Comparison of ENCODE assay signal across 19 cellular contexts in genomic region chr4:62676962-62677361, GRCh38.
DNase-seq lines count a peak whose midpoint lies in the region; ATAC-seq and TF ChIP-seq lines count a peak whose summit lies in the region.
"Had no signal": no experiment of that assay in that cellular context is flagged by ENCODE, and none has a peak within 500 bp of the region (broad histone marks: within the 10 kb centered on the region; RNA-seq: fewer than 3 reads in every experiment).

No MANE protein-coding gene starts in this region.

- no peaks in the 10 kb centered on the region for H3K36me3 Mint-ChIP-seq in MCF 10A (ENCODE audit: insufficient read depth, unreplicated experiment)
- H3K36me3 Mint-ChIP-seq: CD4-positive, CD25-positive, alpha-beta regulatory T cell; CD8-positive, alpha-beta T cell had no signal

- H2BK5ac ChIP-seq in trophoblast cell (ENCODE audit: low read depth, low read length, poor library complexity) = no peak overlapping the region

- H2BK120ac ChIP-seq in trophoblast cell (ENCODE audit: insufficient read depth, low read length, poor library complexity) = no peak overlapping the region

- H3K23ac ChIP-seq in trophoblast cell (ENCODE audit: low read length) = no peak overlapping the region

- H3K4me3 Mint-ChIP-seq in MCF 10A (ENCODE audit: unreplicated experiment) = no peak overlapping the region
- H3K4me3 Mint-ChIP-seq: B cell; CD4-positive, CD25-positive, alpha-beta regulatory T cell; CD8-positive, alpha-beta T cell; H9 had no signal

- no peak overlapping the region for H4K12ac ChIP-seq in trophoblast cell (ENCODE audit: low read depth, low read length)

- no peak overlapping the region for H3K4me3 ChIP-seq in mammary epithelial cell (replicated peaks in 1 of 3; ENCODE audit: insufficient read depth in 1 of 3, low read depth in 2 of 3, low read length in 3 of 3)
- no peak overlapping the region for H3K4me3 ChIP-seq in trophoblast cell (ENCODE audit: low read depth, low read length)
- H3K4me3 ChIP-seq: BLaER1, GM23248 had no signal

- no peak overlapping the region for H4K91ac ChIP-seq in trophoblast cell (ENCODE audit: low read depth, low read length)

- H2AFZ ChIP-seq in mammary epithelial cell (ENCODE audit: low read depth, low read length) (no peak overlapping the region), trophoblast cell (ENCODE audit: insufficient read depth, low read length, poor library complexity) (no peak overlapping the region)
- H2AFZ ChIP-seq: GM23248 had no signal

- no peaks in the 10 kb centered on the region for H3K36me3 ChIP-seq in mammary epithelial cell (ENCODE audit: insufficient read depth, low read length)
- H3K36me3 ChIP-seq in trophoblast cell (ENCODE audit: control insufficient read depth in 1 of 2, insufficient read depth in 2 of 2, low read length in 2 of 2) = no peaks in the 10 kb centered on the region
- H3K36me3 ChIP-seq: BLaER1 had no signal

- no peaks in the 10 kb centered on the region for H3K79me1 ChIP-seq in trophoblast cell (ENCODE audit: low read length)

- H3K9me3 ChIP-seq in mammary epithelial cell (replicated peaks; ENCODE audit: insufficient read depth, low read length) = peaks cover 2% of the 10 kb centered on the region
- H3K9me3 ChIP-seq in trophoblast cell (ENCODE audit: insufficient read depth, low read depth, low read length) = no peaks in the 10 kb centered on the region
- H3K9me3 ChIP-seq: BLaER1, Caco-2 had no signal

- H3K79me2 ChIP-seq in mammary epithelial cell (ENCODE audit: insufficient read depth, low read length) (no peaks in the 10 kb centered on the region), trophoblast cell (ENCODE audit: control insufficient read depth, insufficient read depth, low read length, poor library complexity) (no peaks in the 10 kb centered on the region)

- no peak overlapping the region for H2BK12ac ChIP-seq in trophoblast cell (ENCODE audit: low read length)

- H3K4ac ChIP-seq in trophoblast cell (ENCODE audit: low read depth, low read length) = no peak overlapping the region

- H3K9ac ChIP-seq in mammary epithelial cell (ENCODE audit: insufficient read depth, low read length) (no peak overlapping the region), trophoblast cell (ENCODE audit: low read length) (no peak overlapping the region)
- H3K9ac ChIP-seq: BLaER1, GM23248 had no signal

- H4K8ac ChIP-seq in trophoblast cell (ENCODE audit: low read depth, low read length) = no peak overlapping the region

- H3K4me1 Mint-ChIP-seq in MCF 10A (ENCODE audit: insufficient read depth, unreplicated experiment) = peaks cover 4% of the 10 kb centered on the region
- H3K4me1 Mint-ChIP-seq: B cell; CD4-positive, CD25-positive, alpha-beta regulatory T cell; H9 had no signal

- H3K4me2 ChIP-seq in mammary epithelial cell (ENCODE audit: insufficient read depth, low read depth, low read length) (no peak overlapping the region), trophoblast cell (ENCODE audit: low read length) (no peak overlapping the region)
- H3K4me2 ChIP-seq: BLaER1 had no signal

- WGBS in mammary epithelial cell (ENCODE audit: low coverage, missing lambda C conversion rate) = 53% methylated on average over 2 of the region's 2 CpGs
- no CpG with 5 or more reads among the region's 2 CpGs for WGBS in trophoblast cell (ENCODE audit: extremely low coverage, insufficient coverage, insufficient read length)

- in situ Hi-C loops in mammary epithelial cell (cut with MboI; ENCODE audit: low sequenced_read_pairs in 2 of 2) = no loop called here

- intact Hi-C loops in MCF 10A (cut with micrococcal nuclease) (no loop called here), mammary epithelial cell (cut with micrococcal nuclease) (no loop called here)

- peak; percentile 3 for DNase-seq in MCF 10A (ENCODE audit: unreplicated experiment)
- no peak for DNase-seq in mammary epithelial cell
- DNase-seq in NCI-H69 (lab: John Stamatoyannopoulos, UW) = peak; percentile 2
- peak; percentile 1 to 51 for DNase-seq in trophoblast cell
- no peak for DNase-seq in H4 (ENCODE audit: low spot score)
- DNase-seq in AG20443 (ENCODE audit: low spot score) = no peak
- DNase-seq: Caco-2; CD4-positive, CD25-positive, alpha-beta regulatory T cell; CD8-positive, alpha-beta T cell; DMS153; DMS79 treated with DMSO at 0.1 percent for 48 hours; GM23248; H9 had no signal

- peak; percentile 71 for ATAC-seq in esophagus mucosa
- no peak for ATAC-seq in HG03378 (IDR thresholded peaks at IDR 0.05; ENCODE audit: unreplicated experiment)
- ATAC-seq: CD8-positive, alpha-beta T cell; HCT116 had no signal

- no peak overlapping the region for H3K18ac ChIP-seq in trophoblast cell (ENCODE audit: low read length)

- H3K27ac ChIP-seq in mammary epithelial cell (ENCODE audit: insufficient read depth, low read depth, low read length) = no peak overlapping the region
- no peak overlapping the region for H3K27ac ChIP-seq in trophoblast cell (ENCODE audit: low read depth, low read length)
- H3K27ac ChIP-seq: BLaER1, C4-2B, GM23248 had no signal

- CTCF ChIA-PET in MCF 10A (lab: Yijun Ruan, JAX) (no interaction called here), mammary epithelial cell (lab: Charles Lee; ENCODE audit: low non-redundant PET) (no interaction called here)

- H3K4me1 ChIP-seq in mammary epithelial cell (ENCODE audit: insufficient read depth, low read length) (no peaks in the 10 kb centered on the region), trophoblast cell (ENCODE audit: control insufficient read depth in 1 of 2, insufficient read depth in 2 of 2, low read length in 2 of 2) (no peaks in the 10 kb centered on the region)
- H3K4me1 ChIP-seq: BLaER1, Caco-2 had no signal

- no peaks in the 10 kb centered on the region for H3K27me3 Mint-ChIP-seq in MCF 10A (ENCODE audit: insufficient read depth, unreplicated experiment)
- H3K27me3 Mint-ChIP-seq: B cell; CD4-positive, CD25-positive, alpha-beta regulatory T cell had no signal

- POLR2A ChIA-PET in MCF 10A (lab: Yijun Ruan, JAX) = no interaction called here

- dilution Hi-C loops in mammary epithelial cell (cut with HindIII; ENCODE audit: low sequenced_read_pairs) = no loop called here

- H3K27me3 ChIP-seq in mammary epithelial cell (ENCODE audit: insufficient read depth, low read length) (no peaks in the 10 kb centered on the region), trophoblast cell (ENCODE audit: insufficient read depth, low read length) (no peaks in the 10 kb centered on the region)
- H3K27me3 ChIP-seq: BLaER1 had no signal

- no peak overlapping the region for H3K14ac ChIP-seq in trophoblast cell (ENCODE audit: low read length)

- H3K9me3 Mint-ChIP-seq in MCF 10A (ENCODE audit: unreplicated experiment) = no peaks in the 10 kb centered on the region
- H3K9me3 Mint-ChIP-seq: H9 had no signal

- no peak overlapping the region for H2AK5ac ChIP-seq in trophoblast cell (ENCODE audit: low read length)

- no peak overlapping the region for H3K27ac Mint-ChIP-seq in MCF 10A (ENCODE audit: low read depth, unreplicated experiment)
- H3K27ac Mint-ChIP-seq: B cell; CD4-positive, CD25-positive, alpha-beta regulatory T cell; CD8-positive, alpha-beta T cell; H9 had no signal

- TF ChIP-seq CTCF in MCF 10A (IDR thresholded peaks at IDR 0.05; ENCODE audit: unreplicated experiment) (no peak), mammary epithelial cell (conservative IDR thresholded peaks at IDR 0.05 in 1 of 2, IDR thresholded peaks at IDR 0.05 in 1 of 2; ENCODE audit: extremely low read depth in 1 of 2, insufficient read depth in 1 of 2, low read depth in 1 of 2, low read length in 2 of 2) (no peak)

- no peaks in the 10 kb centered on the region for H4K20me1 ChIP-seq in mammary epithelial cell (ENCODE audit: insufficient read depth, low read length)
- H4K20me1 ChIP-seq: BLaER1 had no signal

- no TSS peak for BruUV-seq in MCF 10A (replicated peaks; lab: Mats Ljungman, UMichigan)
- BruUV-seq in mammary epithelial cell (replicated peaks; lab: Mats Ljungman, UMichigan) = no TSS peak

Comparison
In these comparisons a context has a peak if more than half of its experiments do, and no peak if none do; other contexts are left out.
1. DNase-seq: peak in MCF 10A (single experiment), NCI-H69 (single experiment) and trophoblast cell (2 of 2); none in mammary epithelial cell (single experiment), H4 (single experiment) and AG20443 (single experiment).